ENCODE assay signal across 1 cellular context in the genomic region with DNA sequence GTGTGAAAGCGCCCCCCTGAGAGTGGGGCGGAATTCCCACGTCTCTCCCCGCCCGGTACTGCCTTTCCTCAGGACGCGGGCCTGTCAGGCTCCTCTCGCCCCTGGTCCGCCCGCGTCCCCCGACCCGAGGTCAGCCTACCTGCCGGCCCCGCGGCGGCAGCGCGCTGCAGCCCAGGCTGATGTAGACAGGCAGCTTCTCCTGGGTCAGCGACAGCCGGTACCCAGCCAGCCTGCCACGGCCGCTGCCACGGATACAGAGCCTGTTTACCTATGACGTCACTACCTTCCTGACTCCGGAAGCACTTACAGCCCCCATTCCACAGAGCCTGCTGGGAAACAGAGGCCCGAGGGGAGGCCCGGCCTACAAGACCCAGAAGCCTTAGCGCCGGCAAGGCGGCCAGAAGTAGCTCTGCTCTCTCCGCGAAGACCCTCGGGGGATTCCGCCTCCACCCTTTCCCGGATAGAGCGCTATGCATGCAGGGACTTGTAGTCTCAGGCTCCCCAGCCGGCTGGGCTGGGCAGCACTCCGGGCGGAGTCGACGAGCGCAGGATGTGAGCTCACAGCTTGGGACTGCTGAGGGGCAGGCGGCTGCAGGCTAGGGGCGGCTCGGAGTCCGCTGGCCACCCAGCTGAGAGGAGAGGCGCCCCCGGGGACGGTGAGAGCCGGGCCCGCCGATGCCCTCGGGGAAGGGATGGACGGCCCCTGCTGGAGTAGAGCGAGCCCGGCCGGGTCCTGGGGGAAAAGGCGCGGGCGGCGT.
TF ChIP-seq lines count a peak whose summit lies in the region.

A gene with protein sequence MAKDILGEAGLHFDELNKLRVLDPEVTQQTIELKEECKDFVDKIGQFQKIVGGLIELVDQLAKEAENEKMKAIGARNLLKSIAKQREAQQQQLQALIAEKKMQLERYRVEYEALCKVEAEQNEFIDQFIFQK (minus strand): TSS at position 272 of the 758 bp plus-strand sequence. CDS start 3,487 bp downstream, outside the sequence.
TSS of gene TNFAIP1 (plus strand) at position 561 of the 758 bp plus-strand sequence. CDS start 3,761 bp downstream, outside the sequence.

TF ChIP-seq in K562, 482 proteins besides CTCF, POLR2A, EP300 and RAD21 (continued from another document and continues in another):
- TF ChIP-seq, protein P1, sequence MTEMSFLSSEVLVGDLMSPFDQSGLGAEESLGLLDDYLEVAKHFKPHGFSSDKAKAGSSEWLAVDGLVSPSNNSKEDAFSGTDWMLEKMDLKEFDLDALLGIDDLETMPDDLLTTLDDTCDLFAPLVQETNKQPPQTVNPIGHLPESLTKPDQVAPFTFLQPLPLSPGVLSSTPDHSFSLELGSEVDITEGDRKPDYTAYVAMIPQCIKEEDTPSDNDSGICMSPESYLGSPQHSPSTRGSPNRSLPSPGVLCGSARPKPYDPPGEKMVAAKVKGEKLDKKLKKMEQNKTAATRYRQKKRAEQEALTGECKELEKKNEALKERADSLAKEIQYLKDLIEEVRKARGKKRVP (CRISPR knock-in tag; IDR thresholded peaks at IDR 0.05): peak; percentile 54; the same call in 1 of the 2 replicates
- TF ChIP-seq NFE2 (IDR thresholded peaks at IDR 0.05; ENCODE audit: low read depth) (no peak), POLR2AphosphoS5 (IDR thresholded peaks at IDR 0.05; ENCODE audit: control insufficient read depth, insufficient read depth, low read depth, low read length) (peak; percentile 55; the same call in 1 of the 2 replicates), ZBTB17 (CRISPR knock-in tag; IDR thresholded peaks at IDR 0.05) (peak; percentile 86), ETS2 (tag; IDR thresholded peaks at IDR 0.05; ENCODE audit: borderline replicate concordance, poor library complexity, severe bottlenecking) (no peak), ZFPM2 (CRISPR knock-in tag; IDR thresholded peaks at IDR 0.05) (no peak), ZNF740 (CRISPR knock-in tag; IDR thresholded peaks at IDR 0.05) (no peak), ZNF740 (tag; IDR thresholded peaks at IDR 0.05) (no peak; a peak in 1 of 4 replicates), RBM17 (IDR thresholded peaks at IDR 0.05; ENCODE audit: borderline replicate concordance, low read depth, low read length) (no peak), HDAC2 (IDR thresholded peaks at IDR 0.05) (no peak), ZNF239 (CRISPR knock-in tag; IDR thresholded peaks at IDR 0.05) (peak; percentile 58), HINFP (tag; conservative IDR thresholded peaks at IDR 0.05; ENCODE audit: low read depth) (no peak), ZNF134 (CRISPR knock-in tag; conservative IDR thresholded peaks at IDR 0.05) (0 out of 2 replicates have a peak, but pooled peaks have one; percentile 18), SETDB1 (IDR thresholded peaks at IDR 0.05; ENCODE audit: low read length) (no peak), RBM14 (IDR thresholded peaks at IDR 0.05; ENCODE audit: borderline replicate concordance, insufficient read depth, low read depth, low read length) (no peak), ZNF311 (CRISPR knock-in tag; IDR thresholded peaks at IDR 0.05) (peak; percentile 87), SRSF1 (IDR thresholded peaks at IDR 0.05; ENCODE audit: low read depth, low read length) (no peak), KDM4B (IDR thresholded peaks at IDR 0.05; ENCODE audit: borderline replicate concordance in 2 of 2, low read depth in 1 of 2) (peak in 1 of 2 experiments; percentile 85; a peak in 2 of 4 replicates), ZNF316 (IDR thresholded peaks at IDR 0.05) (no peak), CHD7 (IDR thresholded peaks at IDR 0.05; ENCODE audit: low read depth, low read length) (no peak)
- TF ChIP-seq, protein P2, sequence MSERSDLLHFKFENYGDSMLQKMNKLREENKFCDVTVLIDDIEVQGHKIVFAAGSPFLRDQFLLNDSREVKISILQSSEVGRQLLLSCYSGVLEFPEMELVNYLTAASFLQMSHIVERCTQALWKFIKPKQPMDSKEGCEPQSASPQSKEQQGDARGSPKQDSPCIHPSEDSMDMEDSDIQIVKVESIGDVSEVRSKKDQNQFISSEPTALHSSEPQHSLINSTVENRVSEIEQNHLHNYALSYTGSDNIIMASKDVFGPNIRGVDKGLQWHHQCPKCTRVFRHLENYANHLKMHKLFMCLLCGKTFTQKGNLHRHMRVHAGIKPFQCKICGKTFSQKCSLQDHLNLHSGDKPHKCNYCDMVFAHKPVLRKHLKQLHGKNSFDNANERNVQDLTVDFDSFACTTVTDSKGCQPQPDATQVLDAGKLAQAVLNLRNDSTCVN (CRISPR knock-in tag; IDR thresholded peaks at IDR 0.05): peak; percentile 48; the same call in 1 of the 2 replicates
- TF ChIP-seq, protein P3, sequence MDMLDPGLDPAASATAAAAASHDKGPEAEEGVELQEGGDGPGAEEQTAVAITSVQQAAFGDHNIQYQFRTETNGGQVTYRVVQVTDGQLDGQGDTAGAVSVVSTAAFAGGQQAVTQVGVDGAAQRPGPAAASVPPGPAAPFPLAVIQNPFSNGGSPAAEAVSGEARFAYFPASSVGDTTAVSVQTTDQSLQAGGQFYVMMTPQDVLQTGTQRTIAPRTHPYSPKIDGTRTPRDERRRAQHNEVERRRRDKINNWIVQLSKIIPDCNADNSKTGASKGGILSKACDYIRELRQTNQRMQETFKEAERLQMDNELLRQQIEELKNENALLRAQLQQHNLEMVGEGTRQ (CRISPR knock-in tag; IDR thresholded peaks at IDR 0.05): no peak
